9 cellular contexts compared by ENCODE assay signal in genomic region chr10:77846718-77847311, GRCh38.
DNase-seq lines count a peak whose midpoint lies in the region; ATAC-seq lines count a peak whose summit lies in the region.
"Had no signal": no experiment of that assay in that cellular context is flagged by ENCODE, and none has a peak within 500 bp of the region (broad histone marks: within the 10 kb centered on the region; RNA-seq: fewer than 3 reads in every experiment).

No MANE protein-coding gene starts in this region.

- H3K9me3 Mint-ChIP-seq in activated CD8-positive, alpha-beta memory T cell treated with anti-CD3 and anti-CD28 coated beads, Interleukin-2, amount 10 ng/mL, durations not matched to agents 7 days and 5 days (ENCODE audit: low read depth) = no peaks in the 10 kb centered on the region

- DNase-seq in NCI-H1417 (lab: John Stamatoyannopoulos, UW) = peak; percentile 53 to 74 (median 53)
- DNase-seq in NCI-H1417 treated with DMSO at 0.1 percent for 48 hours (lab: John Stamatoyannopoulos, UW) = no peak
- peak; percentile 5 for DNase-seq in NCI-H748 treated with DMSO at 0.1 percent for 48 hours (lab: John Stamatoyannopoulos, UW)
- DNase-seq in activated CD8-positive, alpha-beta memory T cell treated with anti-CD3 and anti-CD28 coated beads, Interleukin-2, amount 10 ng/mL, durations not matched to agents 7 days and 5 days = peak; percentile 69
- DNase-seq in epithelial cell of prostate (ENCODE audit: low read depth, low spot score) = no peak
- DNase-seq in midbrain (lab: John Stamatoyannopoulos, UW) = peak; percentile 87
- DNase-seq in stimulated activated CD8-positive, alpha-beta memory T cell treated with anti-CD3 and anti-CD28 coated beads, Interleukin-2, amount 100 ng/mL, for 48 hours (ENCODE audit: low read depth in 2 of 2) = peak; percentile 47 to 53

- H3K4me1 Mint-ChIP-seq in activated CD8-positive, alpha-beta memory T cell treated with anti-CD3 and anti-CD28 coated beads, Interleukin-2, amount 10 ng/mL, durations not matched to agents 7 days and 5 days = no peaks in the 10 kb centered on the region

- H3K27ac Mint-ChIP-seq in activated CD8-positive, alpha-beta memory T cell treated with anti-CD3 and anti-CD28 coated beads, Interleukin-2, amount 10 ng/mL, durations not matched to agents 7 days and 5 days = no peak overlapping the region

- peak; percentile 67 for ATAC-seq in HG03095 (IDR thresholded peaks at IDR 0.05; ENCODE audit: unreplicated experiment)
- ATAC-seq in activated CD8-positive, alpha-beta memory T cell treated with anti-CD3 and anti-CD28 coated beads, Interleukin-2, amount 10 ng/mL, durations not matched to agents 7 days and 5 days = peak; percentile 85

- no peaks in the 10 kb centered on the region for H3K36me3 Mint-ChIP-seq in activated CD8-positive, alpha-beta memory T cell treated with anti-CD3 and anti-CD28 coated beads, Interleukin-2, amount 10 ng/mL, durations not matched to agents 7 days and 5 days

- CTCF ChIA-PET in activated CD8-positive, alpha-beta memory T cell treated with anti-CD3 and anti-CD28 coated beads, Interleukin-2, amount 10 ng/mL, durations not matched to agents 7 days and 5 days (lab: Charles Lee) = interaction anchor here (0.7 to 2.0 kb wide), 14 partner anchors 9 to 144 kb away, joined by 3 to 8 read pairs (median 4); no protein-coding TSS in a partner anchor

- H3K27ac ChIP-seq in epithelial cell of prostate = peak overlapping the region; percentile 78
- H3K27ac ChIP-seq: BLaER1 treated with 17β-estradiol and CSF1 and Interleukin-3, amounts not matched to agents 10 nM and 100 nM had no signal

- no peaks in the 10 kb centered on the region for H3K27me3 Mint-ChIP-seq in activated CD8-positive, alpha-beta memory T cell treated with anti-CD3 and anti-CD28 coated beads, Interleukin-2, amount 10 ng/mL, durations not matched to agents 7 days and 5 days

- H3K4me3 Mint-ChIP-seq in activated CD8-positive, alpha-beta memory T cell treated with anti-CD3 and anti-CD28 coated beads, Interleukin-2, amount 10 ng/mL, durations not matched to agents 7 days and 5 days = no peak overlapping the region

Comparison
In these comparisons a context has a peak if more than half of its experiments do, and no peak if none do; other contexts are left out.
1. DNase-seq: peak in NCI-H1417 (3 of 3), NCI-H748 treated with DMSO at 0.1 percent for 48 hours (single experiment), activated CD8-positive, alpha-beta memory T cell treated with anti-CD3 and anti-CD28 coated beads, Interleukin-2, amount 10 ng/mL, durations not matched to agents 7 days and 5 days (single experiment), midbrain (single experiment) and stimulated activated CD8-positive, alpha-beta memory T cell treated with anti-CD3 and anti-CD28 coated beads, Interleukin-2, amount 100 ng/mL, for 48 hours (2 of 2); none in NCI-H1417 treated with DMSO at 0.1 percent for 48 hours (single experiment) and epithelial cell of prostate (single experiment).